1 cellular context compared by ENCODE assay signal in the genomic region with DNA sequence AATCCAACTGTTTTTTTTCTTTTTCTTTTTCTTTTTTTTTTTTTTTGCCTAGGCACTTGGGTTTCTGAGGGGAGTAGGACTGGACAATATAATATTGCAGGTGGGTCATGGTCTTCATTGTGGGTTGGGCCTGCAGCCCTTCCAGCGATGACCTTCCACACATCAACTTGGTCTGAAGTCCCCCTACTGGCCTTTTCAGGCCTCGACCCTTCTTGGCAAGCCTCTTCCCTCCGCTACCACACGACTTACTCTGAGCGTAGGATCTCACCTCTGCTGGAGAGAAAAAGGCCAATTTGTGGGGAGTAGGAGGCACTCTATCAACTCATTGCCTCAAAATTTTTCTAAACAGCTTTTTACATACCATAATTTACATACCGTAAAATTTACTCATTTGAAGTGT.
TF ChIP-seq lines count a peak whose summit lies in the region.

No MANE protein-coding gene starts in this region.

TF ChIP-seq in GM12891, 5 proteins besides CTCF, POLR2A, EP300 and RAD21:
- TF ChIP-seq SPI1 (IDR thresholded peaks at IDR 0.05; ENCODE audit: low read depth, low read length) (no peak), TAF1 (IDR thresholded peaks at IDR 0.05; ENCODE audit: low read depth, low read length) (no peak), POU2F2 (IDR thresholded peaks at IDR 0.05; ENCODE audit: low read depth, low read length) (no peak), POLR2AphosphoS5 (IDR thresholded peaks at IDR 0.05; ENCODE audit: low read depth, low read length) (no peak), PAX5 (IDR thresholded peaks at IDR 0.05; ENCODE audit: insufficient read depth, low read length, severe bottlenecking) (no peak)
